In the genomic region with DNA sequence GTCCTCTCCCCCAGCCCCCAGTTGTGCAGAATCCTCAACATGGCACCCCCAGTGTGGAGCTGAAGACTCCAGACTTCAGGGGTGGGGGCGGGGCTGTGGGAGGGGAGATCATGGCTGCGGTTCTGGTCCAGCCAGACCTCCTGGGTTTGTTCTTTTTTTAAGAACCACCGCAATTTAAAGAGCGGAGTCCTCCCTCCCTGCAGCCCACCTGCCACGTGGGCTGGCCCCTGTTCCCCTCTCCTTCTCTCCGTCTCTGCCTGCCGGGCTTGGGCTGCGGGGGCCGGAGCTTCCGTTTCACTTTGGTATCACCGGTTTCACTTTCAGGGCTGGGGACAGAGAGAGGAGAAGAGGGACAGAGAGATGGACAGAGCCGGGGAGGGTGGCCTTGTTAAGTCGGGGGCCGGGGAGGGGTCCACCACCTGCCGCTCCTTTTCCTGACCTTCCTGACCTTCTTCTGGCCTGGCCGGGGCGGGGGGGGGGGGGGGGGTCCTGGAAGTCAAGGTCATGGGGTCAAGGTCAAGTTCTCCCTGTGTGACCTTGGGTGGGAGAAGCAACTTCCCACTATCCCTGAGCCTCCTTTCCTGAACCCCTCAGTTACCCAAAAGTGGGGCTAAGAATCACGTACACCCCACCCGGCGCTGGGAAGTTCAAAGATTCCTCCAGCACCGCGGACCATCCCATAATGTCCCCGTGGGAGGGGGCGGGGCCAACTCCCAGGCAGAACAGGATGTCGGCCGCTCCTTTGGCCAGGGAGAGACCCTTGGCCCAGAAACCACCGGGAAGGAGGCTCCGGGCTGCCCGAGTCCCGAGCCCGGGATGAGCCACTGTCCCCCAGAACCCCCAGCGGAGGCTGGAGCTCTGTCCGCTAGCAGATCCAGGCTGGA, we compare ENCODE assay signal across 1 cellular context.
TF ChIP-seq lines count a peak whose summit lies in the region.

No MANE protein-coding gene starts in this region.

TF ChIP-seq in K562, 482 proteins besides CTCF, POLR2A, EP300 and RAD21 (continued from another document and continues in another):
- TF ChIP-seq NFYB (IDR thresholded peaks at IDR 0.05; ENCODE audit: extremely low read depth, insufficient read length) (no peak), ZNF639 (CRISPR knock-in tag; conservative IDR thresholded peaks at IDR 0.05 in 1 of 2, IDR thresholded peaks at IDR 0.05 in 1 of 2) (no peak), ZNF408 (CRISPR knock-in tag; IDR thresholded peaks at IDR 0.05; ENCODE audit: low read depth) (no peak), LEF1 (IDR thresholded peaks at IDR 0.05) (0 out of 2 replicates have a peak, but pooled peaks have one; percentile 33), GTF2F1 (IDR thresholded peaks at IDR 0.05; ENCODE audit: low read depth, low read length) (no peak), ZNF133 (CRISPR knock-in tag; IDR thresholded peaks at IDR 0.05) (no peak), GATAD2A (IDR thresholded peaks at IDR 0.05) (no peak), ZFP1 (CRISPR knock-in tag; IDR thresholded peaks at IDR 0.05) (no peak), TAF1 (IDR thresholded peaks at IDR 0.05; ENCODE audit: control insufficient read depth, extremely low read depth, insufficient read depth, low read length, severe bottlenecking) (peak; percentile 39), CREB1 (IDR thresholded peaks at IDR 0.05) (no peak), CREB1 (CRISPR knock-in tag; IDR thresholded peaks at IDR 0.05) (no peak), CCAR2 (IDR thresholded peaks at IDR 0.05; ENCODE audit: low read depth, low read length) (no peak), ZNF318 (IDR thresholded peaks at IDR 0.05; ENCODE audit: borderline replicate concordance in 1 of 2, low read depth in 1 of 2) (no peak), RBFOX2 (IDR thresholded peaks at IDR 0.05; ENCODE audit: low read depth, low read length) (peak; percentile 58), MAZ (CRISPR knock-in tag; conservative IDR thresholded peaks at IDR 0.05 in 1 of 2, IDR thresholded peaks at IDR 0.05 in 1 of 2) (0 out of 4 replicates have a peak, but pooled peaks of 1 of the 2 experiments have one; percentile 15), SMARCA5 (IDR thresholded peaks at IDR 0.05) (no peak), ZNF197 (CRISPR knock-in tag; IDR thresholded peaks at IDR 0.05; ENCODE audit: low read depth) (no peak), EGR1 (conservative IDR thresholded peaks at IDR 0.05) (peak; percentile 82), STAT6 (CRISPR knock-in tag; IDR thresholded peaks at IDR 0.05) (no peak), IRF9 (tag; IDR thresholded peaks at IDR 0.05) (no peak), NELFE (IDR thresholded peaks at IDR 0.05; ENCODE audit: insufficient read depth, insufficient read length) (no peak), MCM2 (IDR thresholded peaks at IDR 0.05; ENCODE audit: low read depth) (no peak), ZBTB11 (CRISPR knock-in tag; IDR thresholded peaks at IDR 0.05) (peak in 1 of 3 experiments; percentile 43; a peak in 1 of 6 replicates), KLF10 (CRISPR knock-in tag; IDR thresholded peaks at IDR 0.05) (no peak), ZNF146 (CRISPR knock-in tag; IDR thresholded peaks at IDR 0.05; ENCODE audit: unreplicated experiment) (no peak), PPARD (CRISPR knock-in tag; IDR thresholded peaks at IDR 0.05) (no peak), SMARCA4 (IDR thresholded peaks at IDR 0.05) (no peak), ELF1 (tag; IDR thresholded peaks at IDR 0.05) (0 out of 2 replicates have a peak, but pooled peaks have one; percentile 13), ZNF76 (CRISPR knock-in tag; IDR thresholded peaks at IDR 0.05; ENCODE audit: borderline replicate concordance) (no peak), ARID1B (IDR thresholded peaks at IDR 0.05) (peak; percentile 23; the same call in 1 of the 2 replicates), TBL1XR1 (IDR thresholded peaks at IDR 0.05; ENCODE audit: low read length in 2 of 2) (no peak), PYGO2 (tag; IDR thresholded peaks at IDR 0.05) (no peak), MYC (IDR thresholded peaks at IDR 0.05; ENCODE audit: low read depth, low read length) (peak; percentile 47), MYC (CRISPR knock-in tag; IDR thresholded peaks at IDR 0.05; ENCODE audit: borderline replicate concordance, low read depth) (no peak), ASH1L (IDR thresholded peaks at IDR 0.05; ENCODE audit: borderline replicate concordance, low read depth, partially characterized antibody) (no peak), ZNF121 (CRISPR knock-in tag; conservative IDR thresholded peaks at IDR 0.05) (no peak), COPS2 (conservative IDR thresholded peaks at IDR 0.05) (no peak)
- TF ChIP-seq, protein P1, sequence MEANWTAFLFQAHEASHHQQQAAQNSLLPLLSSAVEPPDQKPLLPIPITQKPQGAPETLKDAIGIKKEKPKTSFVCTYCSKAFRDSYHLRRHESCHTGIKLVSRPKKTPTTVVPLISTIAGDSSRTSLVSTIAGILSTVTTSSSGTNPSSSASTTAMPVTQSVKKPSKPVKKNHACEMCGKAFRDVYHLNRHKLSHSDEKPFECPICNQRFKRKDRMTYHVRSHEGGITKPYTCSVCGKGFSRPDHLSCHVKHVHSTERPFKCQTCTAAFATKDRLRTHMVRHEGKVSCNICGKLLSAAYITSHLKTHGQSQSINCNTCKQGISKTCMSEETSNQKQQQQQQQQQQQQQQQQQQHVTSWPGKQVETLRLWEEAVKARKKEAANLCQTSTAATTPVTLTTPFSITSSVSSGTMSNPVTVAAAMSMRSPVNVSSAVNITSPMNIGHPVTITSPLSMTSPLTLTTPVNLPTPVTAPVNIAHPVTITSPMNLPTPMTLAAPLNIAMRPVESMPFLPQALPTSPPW (CRISPR knock-in tag; IDR thresholded peaks at IDR 0.05), result peak; percentile 83
- TF ChIP-seq, protein P2, sequence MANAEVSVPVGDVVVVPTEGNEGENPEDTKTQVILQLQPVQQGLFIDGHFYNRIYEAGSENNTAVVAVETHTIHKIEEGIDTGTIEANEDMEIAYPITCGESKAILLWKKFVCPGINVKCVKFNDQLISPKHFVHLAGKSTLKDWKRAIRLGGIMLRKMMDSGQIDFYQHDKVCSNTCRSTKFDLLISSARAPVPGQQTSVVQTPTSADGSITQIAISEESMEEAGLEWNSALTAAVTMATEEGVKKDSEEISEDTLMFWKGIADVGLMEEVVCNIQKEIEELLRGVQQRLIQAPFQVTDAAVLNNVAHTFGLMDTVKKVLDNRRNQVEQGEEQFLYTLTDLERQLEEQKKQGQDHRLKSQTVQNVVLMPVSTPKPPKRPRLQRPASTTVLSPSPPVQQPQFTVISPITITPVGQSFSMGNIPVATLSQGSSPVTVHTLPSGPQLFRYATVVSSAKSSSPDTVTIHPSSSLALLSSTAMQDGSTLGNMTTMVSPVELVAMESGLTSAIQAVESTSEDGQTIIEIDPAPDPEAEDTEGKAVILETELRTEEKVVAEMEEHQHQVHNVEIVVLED (CRISPR knock-in tag; IDR thresholded peaks at IDR 0.05), result no peak
